Comparison of ENCODE assay signal across 8 cellular contexts in genomic region chr2:199955339-199956061, GRCh38. TPM values are rescaled to one million over a fixed set of nuclear protein-coding genes. Genes with fewer than 3 reads are reported as not detected.
DNase-seq lines count a peak whose midpoint lies in the region; ATAC-seq and TF ChIP-seq lines count a peak whose summit lies in the region.

MAIP1 (plus strand) TSS chr2:199955582; CDS start chr2:199955799, 217 bp downstream.
TYW5 (minus strand) TSS chr2:199955491; CDS start chr2:199955470, 21 bp downstream.

- no peaks in the 10 kb centered on the region for H3K27me3 Mint-ChIP-seq in memory B cell

- H3K36me3 ChIP-seq in effector memory CD4-positive, alpha-beta T cell (ENCODE audit: control insufficient read depth, insufficient read depth, low read length) = peaks cover 11% of the 10 kb centered on the region

- CTCF ChIA-PET in activated CD8-positive, alpha-beta memory T cell treated with anti-CD3 and anti-CD28 coated beads for 36 hours (lab: Charles Lee) = no interaction called here

- H3K9me3 ChIP-seq in effector memory CD4-positive, alpha-beta T cell (ENCODE audit: control insufficient read depth, low read length) = no peaks in the 10 kb centered on the region

- DNase-seq in COLO829 (ENCODE audit: low spot score) = peak; percentile 88
- DNase-seq in GM20000 (ENCODE audit: low spot score) = peak; percentile 80
- DNase-seq in HS-5 (ENCODE audit: low read depth) = peak; percentile 70
- peak; percentile 81 for DNase-seq in NOMO-1 (lab: John Stamatoyannopoulos, UW; ENCODE audit: unreplicated experiment in 2 of 2)
- DNase-seq in effector memory CD4-positive, alpha-beta T cell = peak; percentile 56 to 67 (median 65)
- peak; percentile 69 to 83 for DNase-seq in memory B cell (ENCODE audit: low spot score in 2 of 2)
- DNase-seq in stimulated activated CD8-positive, alpha-beta memory T cell treated with anti-CD3 and anti-CD28 coated beads, Interleukin-12 subunit alpha, Interleukin-12 subunit beta, amount 100 ng/mL, for 24 hours (ENCODE audit: extremely low read depth) = peak; percentile 45

- TF ChIP-seq CTCF in GM20000 (IDR thresholded peaks at IDR 0.05; ENCODE audit: extremely low read depth, missing control alignments) = no peak

- no peaks in the 10 kb centered on the region for H3K9me3 Mint-ChIP-seq in memory B cell

- peaks cover 5% of the 10 kb centered on the region for H3K36me3 Mint-ChIP-seq in memory B cell

- no peaks in the 10 kb centered on the region for H3K27me3 ChIP-seq in effector memory CD4-positive, alpha-beta T cell (replicated peaks; ENCODE audit: control insufficient read depth, insufficient read depth, low read length, poor library complexity, severe bottlenecking)

- H3K27ac ChIP-seq in effector memory CD4-positive, alpha-beta T cell (ENCODE audit: insufficient read depth, low read length, poor library complexity, severe bottlenecking) = peak within 1 kb of the TSS; percentile 80

- H3K4me3 ChIP-seq in effector memory CD4-positive, alpha-beta T cell (ENCODE audit: insufficient read depth, low read depth, low read length, poor library complexity, severe bottlenecking) = peak within 1 kb of the TSS; percentile 98

- H3K4me1 ChIP-seq in effector memory CD4-positive, alpha-beta T cell (ENCODE audit: control insufficient read depth, insufficient read depth, low read length, poor library complexity, severe bottlenecking) = peaks cover 10% of the 10 kb centered on the region

- peak; percentile 83 for ATAC-seq in memory B cell (ENCODE audit: low read depth)

- H3K27ac Mint-ChIP-seq in memory B cell = peak within 1 kb of the TSS; percentile 91

- POLR2A ChIA-PET in activated CD8-positive, alpha-beta memory T cell treated with anti-CD3 and anti-CD28 coated beads for 36 hours (lab: Charles Lee) = no interaction called here

- peak within 1 kb of the TSS; percentile 89 for H3K4me3 Mint-ChIP-seq in memory B cell

- peaks cover 16% of the 10 kb centered on the region for H3K4me1 Mint-ChIP-seq in memory B cell

RNA-seq across cellular contexts. Expression of gene MAIP1, which starts in this region (rescaled TPM):
- 10 to 100 TPM; 39.1 to 41.5 TPM for total RNA-seq in activated CD8-positive, alpha-beta memory T cell treated with anti-CD3 and anti-CD28 coated beads for 36 hours

RNA-seq across cellular contexts. Expression of gene TYW5, which starts in this region (rescaled TPM):
- total RNA-seq in activated CD8-positive, alpha-beta memory T cell treated with anti-CD3 and anti-CD28 coated beads for 36 hours = 10 to 100 TPM; 10.3 to 11.6 TPM

Comparison
In these comparisons a context has a peak if more than half of its experiments do, and no peak if none do; other contexts are left out.
1. Peak in every context shown above with its lines: DNase-seq, ATAC-seq, H3K4me3 ChIP-seq and H3K27ac ChIP-seq.